8 cellular contexts compared by ENCODE assay signal in genomic region chr12:12265035-12265434, GRCh38. TPM values are rescaled to one million over a fixed set of nuclear protein-coding genes. Genes with fewer than 3 reads are reported as not detected.
DNase-seq lines count a peak whose midpoint lies in the region; ATAC-seq, FAIRE-seq and TF ChIP-seq lines count a peak whose summit lies in the region.

No MANE protein-coding gene starts in this region.

- H3K9me3 ChIP-seq in MM.1S (replicated peaks; ENCODE audit: insufficient read depth, low read length) (no peaks in the 10 kb centered on the region), endocrine pancreas (ENCODE audit: control insufficient read depth, low read length) (no peaks in the 10 kb centered on the region), neural progenitor cell (ENCODE audit: low read depth) (no peaks in the 10 kb centered on the region)

- H3F3A ChIP-seq in MM.1S (ENCODE audit: insufficient read depth, low read length) (no peaks in the 10 kb centered on the region), neural progenitor cell (ENCODE audit: low read depth) (peaks cover 12% of the 10 kb centered on the region)

- H3K27me3 ChIP-seq in BJ (ENCODE audit: control insufficient read depth, insufficient read depth, low read length): no peaks in the 10 kb centered on the region
- H3K27me3 ChIP-seq in MM.1S (replicated peaks; ENCODE audit: insufficient read depth, low read length): no peaks in the 10 kb centered on the region
- H3K27me3 ChIP-seq in endocrine pancreas (ENCODE audit: control insufficient read depth, insufficient read depth, low read length): no peaks in the 10 kb centered on the region
- no peaks in the 10 kb centered on the region for H3K27me3 ChIP-seq in neural progenitor cell

- no peaks in the 10 kb centered on the region for H3K9me2 ChIP-seq in MM.1S (replicated peaks; ENCODE audit: insufficient read depth, low read length)

- H3K27ac Mint-ChIP-seq in neural progenitor cell: no peak overlapping the region

- H3K36me3 ChIP-seq in BJ (ENCODE audit: control insufficient read depth, insufficient read depth, low read length) (no peaks in the 10 kb centered on the region), MM.1S (replicated peaks; ENCODE audit: insufficient read depth, low read length) (no peaks in the 10 kb centered on the region), endocrine pancreas (ENCODE audit: control insufficient read depth, insufficient read depth, low read length) (no peaks in the 10 kb centered on the region), neural progenitor cell (no peaks in the 10 kb centered on the region)

- no peaks in the 10 kb centered on the region for H4K20me1 ChIP-seq in MM.1S (ENCODE audit: insufficient read depth, low read length)
- H4K20me1 ChIP-seq in neural progenitor cell (ENCODE audit: low read depth): peaks cover 38% of the 10 kb centered on the region

- H3K79me2 ChIP-seq in MM.1S (ENCODE audit: low read length) (peaks cover 26% of the 10 kb centered on the region), neural progenitor cell (ENCODE audit: low read depth) (peaks cover 66% of the 10 kb centered on the region)

- TF ChIP-seq CTCF in BJ (IDR thresholded peaks at IDR 0.05; ENCODE audit: insufficient read depth, low read depth, low read length): no peak
- no peak for TF ChIP-seq CTCF in MM.1S (IDR thresholded peaks at IDR 0.05; ENCODE audit: low read length)
- no peak for TF ChIP-seq CTCF in neural progenitor cell (IDR thresholded peaks at IDR 0.05)
- TF ChIP-seq CTCF in D721Med (IDR thresholded peaks at IDR 0.05; ENCODE audit: insufficient read depth, missing control alignments): no peak

- peak overlapping the region; percentile 96 for H3K4me3 ChIP-seq in BJ (ENCODE audit: low read depth, low read length)
- peak overlapping the region; percentile 69 for H3K4me3 ChIP-seq in MM.1S (ENCODE audit: low read length)
- H3K4me3 ChIP-seq in endocrine pancreas (ENCODE audit: control insufficient read depth, insufficient read depth, low read length): peak overlapping the region; percentile 87
- H3K4me3 ChIP-seq in neural progenitor cell: peak overlapping the region; percentile 99

- POLR2A ChIA-PET in BJ (lab: Charles Lee): interaction anchor here (0.6 kb wide), 2 partner anchors 26 to 468 kb away, joined by 4 read pairs; no protein-coding TSS in a partner anchor

- H3K4me1 ChIP-seq in MM.1S (ENCODE audit: low read length) (no peaks in the 10 kb centered on the region), endocrine pancreas (ENCODE audit: control insufficient read depth, insufficient read depth, low read length) (peaks cover 8% of the 10 kb centered on the region), neural progenitor cell (peaks cover 14% of the 10 kb centered on the region)

- H3K27ac ChIP-seq in MM.1S (ENCODE audit: low read length): no peak overlapping the region
- H3K27ac ChIP-seq in neural progenitor cell: no peak overlapping the region

- DNase-seq in BJ (ENCODE audit: low read depth) (no peak), MM.1S (no peak), neural progenitor cell (ENCODE audit: low spot score) (no peak), D721Med (ENCODE audit: insufficient read length, low spot score) (no peak), ACHN (no peak), NCI-H146 (lab: John Stamatoyannopoulos, UW) (no peak)

- peaks cover 31% of the 10 kb centered on the region for H3K4me1 Mint-ChIP-seq in neural progenitor cell

- no peak overlapping the region for H2AFZ ChIP-seq in MM.1S (ENCODE audit: low read length)
- H2AFZ ChIP-seq in neural progenitor cell (replicated peaks): no peak overlapping the region

- peaks cover 5% of the 10 kb centered on the region for H3K27me3 Mint-ChIP-seq in neural progenitor cell (ENCODE audit: insufficient read depth, low read depth)

- CTCF ChIA-PET in BJ (lab: Yijun Ruan, JAX): no interaction called here

- peak overlapping the region; percentile 97 for H3K4me3 Mint-ChIP-seq in neural progenitor cell

- H3K9me3 Mint-ChIP-seq in neural progenitor cell: peaks cover 20% of the 10 kb centered on the region

- H3K36me3 Mint-ChIP-seq in neural progenitor cell: peaks cover 17% of the 10 kb centered on the region

- in situ Hi-C loops in ACHN (cut with HindIII; ENCODE audit: low pct_ligation_motif_present, low pct_unique_long_range_greater_than_20kb, low sequenced_read_pairs): no loop called here

- no peak overlapping the region for H3K9ac ChIP-seq in MM.1S (ENCODE audit: low read length)
- no peak overlapping the region for H3K9ac ChIP-seq in endocrine pancreas (ENCODE audit: control insufficient read depth, insufficient read depth, low read length)
- peak overlapping the region; percentile 100 for H3K9ac ChIP-seq in neural progenitor cell

- H3K4me2 ChIP-seq in MM.1S (ENCODE audit: low read depth, low read length) (peak overlapping the region; percentile 66), neural progenitor cell (peak overlapping the region; percentile 95)

- no peak for ATAC-seq in HG03571 (IDR thresholded peaks at IDR 0.05; ENCODE audit: unreplicated experiment)

- no peak for FAIRE-seq in D721Med (lab: Jason Lieb, UNC)

RNA-seq across cellular contexts. Expression of gene LRP6, which starts 1.8 kb away (rescaled TPM):
- polyA plus RNA-seq in BJ (2011; rRNA removed): 25.6 and 28.9 TPM in 2 replicates
- 101 and 114 TPM in 2 replicates for polyA minus RNA-seq in BJ (2011; rRNA and poly(A)+ RNA removed)
- total RNA-seq in neural progenitor cell (ENCODE audit: low replicate concordance): 61.6 and 68.0 TPM in 2 replicates
